ENCODE assay signal across 8 cellular contexts in the genomic region with DNA sequence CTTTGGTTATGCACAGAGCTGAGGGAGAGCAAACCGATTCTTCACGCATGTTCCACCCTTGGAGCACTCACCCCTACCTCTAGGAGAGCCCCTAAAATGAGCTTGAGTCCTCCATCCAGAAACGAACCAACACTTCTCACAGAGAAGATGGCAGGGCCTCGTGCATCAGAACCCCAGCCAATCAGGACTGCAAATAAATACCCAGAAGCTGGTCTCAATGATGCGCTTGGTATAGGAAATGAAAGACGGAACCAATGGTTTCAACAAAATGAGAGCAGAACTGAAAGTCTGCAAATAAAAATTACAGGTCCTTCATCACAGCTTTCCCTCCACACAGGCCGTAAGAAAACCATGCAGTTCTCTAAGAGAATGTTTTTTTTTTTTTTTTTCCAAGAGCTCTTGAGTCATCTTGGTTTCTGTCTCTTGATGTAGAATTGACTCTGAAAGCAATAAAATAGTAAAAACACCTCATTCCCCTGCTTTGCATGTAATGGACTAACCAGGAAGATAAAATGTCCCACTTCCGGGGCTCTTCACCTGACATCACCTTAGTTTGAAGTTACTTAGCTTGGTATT. TPM values are rescaled to one million over a fixed set of nuclear protein-coding genes. Genes with fewer than 3 reads are reported as not detected.
DNase-seq lines count a peak whose midpoint lies in the region; ATAC-seq and TF ChIP-seq lines count a peak whose summit lies in the region.

No MANE protein-coding gene starts in this region.

- peak overlapping the region; percentile 49 for H3K27ac ChIP-seq in smooth muscle cell (ENCODE audit: low read depth)

- DNase-seq in activated CD4-positive, alpha-beta T cell treated with anti-CD3 and anti-CD28 coated beads, Interleukin-2, amount 10 ng/mL, durations not matched to agents 7 days and 5 days: peak; percentile 7
- no peak for DNase-seq in activated CD4-positive, alpha-beta T cell treated with anti-CD3 and anti-CD28 coated beads, Interleukin-2, amount 50 U/mL, for 1 hour
- no peak for DNase-seq in WTC11 (ENCODE audit: low spot score)
- DNase-seq in smooth muscle cell (lab: John Stamatoyannopoulos, UW; ENCODE audit: unreplicated experiment): no peak
- no peak for DNase-seq in dermis blood vessel endothelial cell
- no peak for DNase-seq in SKM-1 treated with dmso at 0.1 percent for 144 hours (lab: John Stamatoyannopoulos, UW; ENCODE audit: unreplicated experiment)
- DNase-seq in amniotic stem cell (lab: John Stamatoyannopoulos, UW): no peak

- H3K4me2 ChIP-seq in smooth muscle cell: peak overlapping the region; percentile 25

- no peak overlapping the region for H3K4me3 Mint-ChIP-seq in activated CD4-positive, alpha-beta T cell treated with anti-CD3 and anti-CD28 coated beads, Interleukin-2, amount 10 ng/mL, durations not matched to agents 7 days and 5 days
- no peak overlapping the region for H3K4me3 Mint-ChIP-seq in WTC11

- no peaks in the 10 kb centered on the region for H3K36me3 ChIP-seq in smooth muscle cell (ENCODE audit: low read depth)

- no peaks in the 10 kb centered on the region for H3K9me3 ChIP-seq in smooth muscle cell (replicated peaks; ENCODE audit: low read depth)

- TF ChIP-seq CTCF in WTC11 (IDR thresholded peaks at IDR 0.05) (no peak), smooth muscle cell (IDR thresholded peaks at IDR 0.05; ENCODE audit: borderline replicate concordance, insufficient read depth, poor library complexity, severe bottlenecking) (no peak)

- peaks cover 10% of the 10 kb centered on the region for H3F3A ChIP-seq in smooth muscle cell (ENCODE audit: low read depth)

- no peaks in the 10 kb centered on the region for H3K27me3 ChIP-seq in smooth muscle cell (ENCODE audit: low read depth)

- H3K27me3 Mint-ChIP-seq in activated CD4-positive, alpha-beta T cell treated with anti-CD3 and anti-CD28 coated beads, Interleukin-2, amount 10 ng/mL, durations not matched to agents 7 days and 5 days: no peaks in the 10 kb centered on the region
- H3K27me3 Mint-ChIP-seq in WTC11 (ENCODE audit: low read depth): peaks cover 2% of the 10 kb centered on the region

- no peaks in the 10 kb centered on the region for H3K79me2 ChIP-seq in smooth muscle cell (ENCODE audit: low read depth)

- CTCF ChIA-PET in activated CD4-positive, alpha-beta T cell treated with anti-CD3 and anti-CD28 coated beads, Interleukin-2, amount 10 ng/mL, durations not matched to agents 7 days and 5 days (lab: Charles Lee): interaction anchor here (0.6 to 1.7 kb wide), 5 partner anchors 9 to 77 kb away, joined by 3 read pairs; no protein-coding TSS in a partner anchor
- CTCF ChIA-PET in WTC11 (lab: Charles Lee): interaction anchor here (1.1 to 1.2 kb wide), 2 partner anchors 24 to 33 kb away, joined by 3 to 4 read pairs; a partner anchor contains a TSS

- peak overlapping the region; percentile 61 for H3K27ac Mint-ChIP-seq in activated CD4-positive, alpha-beta T cell treated with anti-CD3 and anti-CD28 coated beads, Interleukin-2, amount 10 ng/mL, durations not matched to agents 7 days and 5 days
- H3K27ac Mint-ChIP-seq in WTC11: 0 out of 2 replicates have a peak overlapping the region, but pooled peaks have one; percentile 4

- no peak overlapping the region for H2AFZ ChIP-seq in smooth muscle cell (ENCODE audit: low read depth)

- H3K9ac ChIP-seq in smooth muscle cell (ENCODE audit: low read depth): no peak overlapping the region

- POLR2A ChIA-PET in activated CD4-positive, alpha-beta T cell treated with anti-CD3 and anti-CD28 coated beads, Interleukin-2, amount 10 ng/mL, durations not matched to agents 7 days and 5 days (lab: Charles Lee): interaction anchor here (0.7 to 0.8 kb wide), 2 partner anchors 21 to 284 kb away, joined by 3 to 4 read pairs; no protein-coding TSS in a partner anchor
- POLR2A ChIA-PET in WTC11 (lab: Charles Lee): interaction anchor here (0.6 to 2.2 kb wide), 3 partner anchors 15 to 1009 kb away, joined by 3 to 14 read pairs (median 5); a partner anchor contains a TSS

- ATAC-seq in HG03097 (IDR thresholded peaks at IDR 0.05; ENCODE audit: low FRiP score, unreplicated experiment): peak; percentile 50
- ATAC-seq in WTC11: no peak

- H3K4me3 ChIP-seq in smooth muscle cell: no peak overlapping the region

- peaks cover 6% of the 10 kb centered on the region for H3K36me3 Mint-ChIP-seq in activated CD4-positive, alpha-beta T cell treated with anti-CD3 and anti-CD28 coated beads, Interleukin-2, amount 10 ng/mL, durations not matched to agents 7 days and 5 days (ENCODE audit: low read depth)
- H3K36me3 Mint-ChIP-seq in WTC11: no peaks in the 10 kb centered on the region

- 83% methylated on average over 8 of the region's 8 CpGs for WGBS in smooth muscle cell (ENCODE audit: low lambda C conversion rate)

- H4K20me1 ChIP-seq in smooth muscle cell (ENCODE audit: low read depth): no peaks in the 10 kb centered on the region

- H3K4me1 Mint-ChIP-seq in activated CD4-positive, alpha-beta T cell treated with anti-CD3 and anti-CD28 coated beads, Interleukin-2, amount 10 ng/mL, durations not matched to agents 7 days and 5 days: peaks cover 93% of the 10 kb centered on the region
- H3K4me1 Mint-ChIP-seq in WTC11: peaks cover 34% of the 10 kb centered on the region

- H3K9me3 Mint-ChIP-seq in activated CD4-positive, alpha-beta T cell treated with anti-CD3 and anti-CD28 coated beads, Interleukin-2, amount 10 ng/mL, durations not matched to agents 7 days and 5 days: peaks cover 3% of the 10 kb centered on the region
- no peaks in the 10 kb centered on the region for H3K9me3 Mint-ChIP-seq in WTC11

- peaks cover 7% of the 10 kb centered on the region for H3K4me1 ChIP-seq in smooth muscle cell (ENCODE audit: low read depth)

TF ChIP-seq in WTC11, 78 proteins besides CTCF, POLR2A, EP300 and RAD21 (continues in another document):
- TF ChIP-seq, protein P1, sequence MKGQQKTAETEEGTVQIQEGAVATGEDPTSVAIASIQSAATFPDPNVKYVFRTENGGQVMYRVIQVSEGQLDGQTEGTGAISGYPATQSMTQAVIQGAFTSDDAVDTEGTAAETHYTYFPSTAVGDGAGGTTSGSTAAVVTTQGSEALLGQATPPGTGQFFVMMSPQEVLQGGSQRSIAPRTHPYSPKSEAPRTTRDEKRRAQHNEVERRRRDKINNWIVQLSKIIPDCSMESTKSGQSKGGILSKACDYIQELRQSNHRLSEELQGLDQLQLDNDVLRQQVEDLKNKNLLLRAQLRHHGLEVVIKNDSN (CRISPR knock-in tag; IDR thresholded peaks at IDR 0.05): no peak
- TF ChIP-seq, protein P2, sequence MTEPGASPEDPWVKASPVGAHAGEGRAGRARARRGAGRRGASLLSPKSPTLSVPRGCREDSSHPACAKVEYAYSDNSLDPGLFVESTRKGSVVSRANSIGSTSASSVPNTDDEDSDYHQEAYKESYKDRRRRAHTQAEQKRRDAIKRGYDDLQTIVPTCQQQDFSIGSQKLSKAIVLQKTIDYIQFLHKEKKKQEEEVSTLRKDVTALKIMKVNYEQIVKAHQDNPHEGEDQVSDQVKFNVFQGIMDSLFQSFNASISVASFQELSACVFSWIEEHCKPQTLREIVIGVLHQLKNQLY (CRISPR knock-in tag; IDR thresholded peaks at IDR 0.05): no peak
- TF ChIP-seq, protein P3, sequence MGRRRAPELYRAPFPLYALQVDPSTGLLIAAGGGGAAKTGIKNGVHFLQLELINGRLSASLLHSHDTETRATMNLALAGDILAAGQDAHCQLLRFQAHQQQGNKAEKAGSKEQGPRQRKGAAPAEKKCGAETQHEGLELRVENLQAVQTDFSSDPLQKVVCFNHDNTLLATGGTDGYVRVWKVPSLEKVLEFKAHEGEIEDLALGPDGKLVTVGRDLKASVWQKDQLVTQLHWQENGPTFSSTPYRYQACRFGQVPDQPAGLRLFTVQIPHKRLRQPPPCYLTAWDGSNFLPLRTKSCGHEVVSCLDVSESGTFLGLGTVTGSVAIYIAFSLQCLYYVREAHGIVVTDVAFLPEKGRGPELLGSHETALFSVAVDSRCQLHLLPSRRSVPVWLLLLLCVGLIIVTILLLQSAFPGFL (CRISPR knock-in tag; IDR thresholded peaks at IDR 0.05; ENCODE audit: borderline replicate concordance): no peak
- TF ChIP-seq HMGA2 (CRISPR knock-in tag; IDR thresholded peaks at IDR 0.05) (no peak), SMAD3 (CRISPR knock-in tag; IDR thresholded peaks at IDR 0.05; ENCODE audit: borderline replicate concordance) (no peak), GRHL2 (CRISPR knock-in tag; IDR thresholded peaks at IDR 0.05; ENCODE audit: insufficient replicate concordance, severe bottlenecking) (no peak), NR1H2 (CRISPR knock-in tag; IDR thresholded peaks at IDR 0.05) (no peak), KAT7 (CRISPR knock-in tag; IDR thresholded peaks at IDR 0.05; ENCODE audit: borderline replicate concordance) (no peak)
- TF ChIP-seq, protein P4, sequence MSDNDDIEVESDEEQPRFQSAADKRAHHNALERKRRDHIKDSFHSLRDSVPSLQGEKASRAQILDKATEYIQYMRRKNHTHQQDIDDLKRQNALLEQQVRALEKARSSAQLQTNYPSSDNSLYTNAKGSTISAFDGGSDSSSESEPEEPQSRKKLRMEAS (CRISPR knock-in tag; IDR thresholded peaks at IDR 0.05): no peak
- TF ChIP-seq, protein P5, sequence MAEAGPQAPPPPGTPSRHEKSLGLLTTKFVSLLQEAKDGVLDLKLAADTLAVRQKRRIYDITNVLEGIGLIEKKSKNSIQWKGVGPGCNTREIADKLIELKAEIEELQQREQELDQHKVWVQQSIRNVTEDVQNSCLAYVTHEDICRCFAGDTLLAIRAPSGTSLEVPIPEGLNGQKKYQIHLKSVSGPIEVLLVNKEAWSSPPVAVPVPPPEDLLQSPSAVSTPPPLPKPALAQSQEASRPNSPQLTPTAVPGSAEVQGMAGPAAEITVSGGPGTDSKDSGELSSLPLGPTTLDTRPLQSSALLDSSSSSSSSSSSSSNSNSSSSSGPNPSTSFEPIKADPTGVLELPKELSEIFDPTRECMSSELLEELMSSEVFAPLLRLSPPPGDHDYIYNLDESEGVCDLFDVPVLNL (CRISPR knock-in tag; IDR thresholded peaks at IDR 0.05; ENCODE audit: borderline replicate concordance, low read depth): no peak
- TF ChIP-seq, protein P6, sequence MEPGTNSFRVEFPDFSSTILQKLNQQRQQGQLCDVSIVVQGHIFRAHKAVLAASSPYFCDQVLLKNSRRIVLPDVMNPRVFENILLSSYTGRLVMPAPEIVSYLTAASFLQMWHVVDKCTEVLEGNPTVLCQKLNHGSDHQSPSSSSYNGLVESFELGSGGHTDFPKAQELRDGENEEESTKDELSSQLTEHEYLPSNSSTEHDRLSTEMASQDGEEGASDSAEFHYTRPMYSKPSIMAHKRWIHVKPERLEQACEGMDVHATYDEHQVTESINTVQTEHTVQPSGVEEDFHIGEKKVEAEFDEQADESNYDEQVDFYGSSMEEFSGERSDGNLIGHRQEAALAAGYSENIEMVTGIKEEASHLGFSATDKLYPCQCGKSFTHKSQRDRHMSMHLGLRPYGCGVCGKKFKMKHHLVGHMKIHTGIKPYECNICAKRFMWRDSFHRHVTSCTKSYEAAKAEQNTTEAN (CRISPR knock-in tag; IDR thresholded peaks at IDR 0.05): no peak

RNA-seq across cellular contexts. Expression of a gene that starts 23.8 kb away (rescaled TPM):
- 100 to 1,000 TPM; 155 to 167 TPM for total RNA-seq in activated CD4-positive, alpha-beta T cell treated with anti-CD3 and anti-CD28 coated beads, Interleukin-2, amount 10 ng/mL, durations not matched to agents 7 days and 5 days
- total RNA-seq in WTC11 (2021) (25.4 to 27.9 TPM (median 27.3 TPM) in 3 replicates), smooth muscle cell (171 and 198 TPM in 2 replicates), dermis blood vessel endothelial cell (101 and 205 TPM in 2 replicates)
- polyA plus RNA-seq in smooth muscle cell: 519 and 728 TPM in 2 replicates
